In the genomic region with DNA sequence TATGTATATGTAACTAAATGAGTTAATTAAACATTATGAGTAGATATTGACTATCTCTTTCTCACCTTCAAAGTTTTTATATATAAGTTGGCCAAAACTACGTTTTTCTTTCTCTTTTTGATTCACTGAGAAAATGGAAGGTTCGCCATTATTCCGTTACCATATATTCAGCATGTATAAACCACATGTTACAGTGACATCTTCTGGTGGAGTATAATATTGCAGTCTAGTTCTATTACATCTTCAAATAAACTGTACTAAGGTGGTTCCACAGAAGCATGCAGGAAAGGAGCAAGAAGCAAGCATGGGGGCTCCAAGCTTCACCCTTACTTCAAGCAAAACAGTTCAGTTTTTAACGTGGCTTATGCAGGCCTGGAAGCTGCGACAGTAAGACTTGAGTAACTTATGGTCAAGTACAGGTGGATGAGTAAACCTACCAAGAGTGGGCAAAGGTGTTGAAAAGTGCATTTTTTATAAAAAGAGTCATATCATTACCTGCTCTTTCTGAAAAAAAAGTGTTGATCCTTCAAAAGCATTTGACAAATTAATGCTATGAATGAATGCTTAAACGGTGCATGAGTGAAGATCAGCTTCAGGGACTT, we compare ENCODE assay signal across 8 cellular contexts.
DNase-seq lines count a peak whose midpoint lies in the region; ATAC-seq and TF ChIP-seq lines count a peak whose summit lies in the region.

No MANE protein-coding gene starts in this region.

- H3K4me1 ChIP-seq in upper lobe of right lung: no peaks in the 10 kb centered on the region

- DNase-seq in COLO829 (ENCODE audit: low spot score) (peak; percentile 56), HK-2 (ENCODE audit: unreplicated experiment) (peak; percentile 1), NOMO-1 (lab: John Stamatoyannopoulos, UW; ENCODE audit: unreplicated experiment in 2 of 2) (peak; percentile 3 to 70), left lobe of liver (ENCODE audit: low spot score) (no peak), upper lobe of right lung (no peak), nucleus accumbens (lab: John Stamatoyannopoulos, UW) (no peak)
- DNase-seq in central memory CD4-positive, alpha-beta T cell: peak; percentile 54

- peak; percentile 77 for TF ChIP-seq CTCF in upper lobe of right lung (IDR thresholded peaks at IDR 0.05)

- H3K27me3 ChIP-seq in upper lobe of right lung: no peaks in the 10 kb centered on the region

- no peak overlapping the region for H3K27ac ChIP-seq in upper lobe of right lung

- ATAC-seq in GM19035 (IDR thresholded peaks at IDR 0.05; ENCODE audit: unreplicated experiment) (peak; percentile 89), left lobe of liver (peak; percentile 97), upper lobe of right lung (peak; percentile 88)

- no peaks in the 10 kb centered on the region for H3K36me3 ChIP-seq in upper lobe of right lung

- H3K9me3 ChIP-seq in upper lobe of right lung: no peaks in the 10 kb centered on the region

- no peak overlapping the region for H3K4me3 ChIP-seq in upper lobe of right lung

- intact Hi-C loops in upper lobe of right lung (cut with DNase I): no loop called here

Comparison
In these comparisons a context has a peak if more than half of its experiments do, and no peak if none do; other contexts are left out.
1. DNase-seq: peak in COLO829 (single experiment), HK-2 (single experiment), NOMO-1 (2 of 2) and central memory CD4-positive, alpha-beta T cell (single experiment); none in left lobe of liver (single experiment), upper lobe of right lung (single experiment) and nucleus accumbens (0 of 56).
2. Peak in every context shown above with its lines, with median percentiles within 50 percentile points of each other: ATAC-seq.